ENCODE assay signal across 15 cellular contexts in genomic region chr20:57686931-57687652, GRCh38. TPM values are rescaled to one million over a fixed set of nuclear protein-coding genes. Genes with fewer than 3 reads are reported as not detected.
DNase-seq lines count a peak whose midpoint lies in the region; ATAC-seq and TF ChIP-seq lines count a peak whose summit lies in the region.
"Had no signal": no experiment of that assay in that cellular context is flagged by ENCODE, and none has a peak within 500 bp of the region (broad histone marks: within the 10 kb centered on the region; RNA-seq: fewer than 3 reads in every experiment).

No MANE protein-coding gene starts in this region.

- TF ChIP-seq CTCF in DOHH2 (IDR thresholded peaks at IDR 0.05; ENCODE audit: low read depth, low read length, poor library complexity, severe bottlenecking): no peak
- TF ChIP-seq CTCF in PC-9 (conservative IDR thresholded peaks at IDR 0.05): no peak

- H2AFZ ChIP-seq in PC-9: no peak overlapping the region

- CTCF ChIA-PET in PC-9 (lab: Charles Lee): interaction anchor here (0.5 to 1.2 kb wide), 4 partner anchors 64 to 443 kb away, joined by 3 read pairs; no protein-coding TSS in a partner anchor

- intact Hi-C loops in PC-9 (cut with micrococcal nuclease; ENCODE audit: unreplicated experiment): loop anchor here (1.0 kb wide), 1 partner anchor 11 kb away; no protein-coding TSS in a partner anchor

- H3K4me1 ChIP-seq in DOHH2 (ENCODE audit: control insufficient read depth, low read length) (peaks cover 67% of the 10 kb centered on the region), PC-9 (replicated peaks; ENCODE audit: insufficient read depth) (peaks cover 100% of the 10 kb centered on the region)

- POLR2A ChIA-PET in PC-9 (lab: Charles Lee; ENCODE audit: unreplicated experiment): interaction anchor here (1.0 to 1.3 kb wide), 2 partner anchors 11 to 23 kb away, joined by 3 to 16 read pairs; no protein-coding TSS in a partner anchor

- H3K36me3 ChIP-seq in DOHH2 (ENCODE audit: control insufficient read depth, low read length) (0 out of 2 replicates have a peak, but pooled peaks cover under 1% of the 10 kb centered on the region), PC-9 (ENCODE audit: low read depth) (peaks cover 62% of the 10 kb centered on the region)
- H3K36me3 ChIP-seq: neutrophil had no signal

- H3K79me2 ChIP-seq in DOHH2 (ENCODE audit: control insufficient read depth, low read length) (peaks cover 50% of the 10 kb centered on the region), PC-9 (ENCODE audit: low read depth) (peaks cover 98% of the 10 kb centered on the region)

- peak overlapping the region; percentile 92 for H3K27ac ChIP-seq in DOHH2 (ENCODE audit: low read depth, low read length)
- H3K27ac ChIP-seq in PC-9: peak overlapping the region; percentile 96
- H3K27ac ChIP-seq: neutrophil had no signal

- H3K9me3 ChIP-seq in DOHH2 (ENCODE audit: control insufficient read depth, insufficient read depth, low read length): no peaks in the 10 kb centered on the region
- no peaks in the 10 kb centered on the region for H3K9me3 ChIP-seq in PC-9 (ENCODE audit: insufficient read depth, low read depth)
- H3K9me3 ChIP-seq: neutrophil had no signal

- peak overlapping the region; percentile 87 for H3K4me2 ChIP-seq in DOHH2 (ENCODE audit: low read length)
- H3K4me2 ChIP-seq in PC-9: peak overlapping the region; percentile 80

- H3K27me3 ChIP-seq in DOHH2 (ENCODE audit: control insufficient read depth, low read length): no peaks in the 10 kb centered on the region
- no peaks in the 10 kb centered on the region for H3K27me3 ChIP-seq in PC-9 (ENCODE audit: insufficient read depth, low read depth)

- ATAC-seq in esophagus mucosa (peak; percentile 95), GM18502 (IDR thresholded peaks at IDR 0.05; ENCODE audit: poor library complexity, unreplicated experiment) (no peak)
- ATAC-seq: activated T-helper 17 cell treated with anti-CD3 and anti-CD28 coated beads, Interleukin-2, amount 50 U/mL, for 72 hours; Right ventricle myocardium inferior had no signal

- H3K4me3 ChIP-seq in DOHH2 (ENCODE audit: low read length) (no peak overlapping the region), PC-9 (peak overlapping the region; percentile 3; the same call in 1 of the 2 replicates)

- BruUV-seq in PC-9 (replicated peaks; lab: Mats Ljungman, UMichigan): no TSS peak

- H4K20me1 ChIP-seq in DOHH2 (ENCODE audit: control insufficient read depth, insufficient read depth, low read depth, low read length): no peaks in the 10 kb centered on the region
- H4K20me1 ChIP-seq in PC-9 (ENCODE audit: insufficient read depth): peaks cover 9% of the 10 kb centered on the region; the same call in 1 of the 2 replicates

- peak; percentile 95 to 100 for DNase-seq in PC-9
- peak; percentile 58 for DNase-seq in putamen (ENCODE audit: low spot score)
- no peak for DNase-seq in NOMO-1 (lab: John Stamatoyannopoulos, UW; ENCODE audit: unreplicated experiment in 2 of 2)
- DNase-seq in A172 (ENCODE audit: low spot score): no peak
- no peak for DNase-seq in occipital lobe (lab: John Stamatoyannopoulos, UW)
- DNase-seq: AML-193, cortex of kidney, NCI-H2029 treated with DMSO at 0.1 percent for 48 hours, T1000 had no signal

- H3F3A ChIP-seq in DOHH2 (ENCODE audit: control insufficient read depth, insufficient read depth): peaks cover 27% of the 10 kb centered on the region
- peaks cover 91% of the 10 kb centered on the region for H3F3A ChIP-seq in PC-9 (ENCODE audit: insufficient read depth, low read depth)

- H3K9me2 ChIP-seq in DOHH2 (replicated peaks; ENCODE audit: control insufficient read depth, low read length): no peaks in the 10 kb centered on the region
- no peaks in the 10 kb centered on the region for H3K9me2 ChIP-seq in PC-9 (ENCODE audit: insufficient read depth)

RNA-seq across cellular contexts. Expression of gene PMEPA1, which starts 22.7 kb away (rescaled TPM):
- total RNA-seq in PC-9 (2021) (163 and 177 TPM in 2 replicates), esophagus mucosa (2.7 TPM), occipital lobe (8.3 TPM)
- total RNA-seq in A172 (2014; rRNA removed; shearing (Covaris generic)): 10.5 and 12.3 TPM in 2 replicates

Comparison
In these comparisons a context has a peak if more than half of its experiments do, and no peak if none do; other contexts are left out.
1. DNase-seq: peak in PC-9 (2 of 2) and putamen (single experiment); none in NOMO-1 (0 of 2), A172 (single experiment) and occipital lobe (single experiment).
2. RNA of gene PMEPA1, which starts 22.7 kb away (total RNA-seq): 163 to 177 TPM in PC-9; 10.5 to 12.3 TPM in A172, 8.3 TPM in occipital lobe (single experiment) and 2.7 TPM in esophagus mucosa (single experiment); every median in the first group is over 10 times any median in the second.